In the genomic region with DNA sequence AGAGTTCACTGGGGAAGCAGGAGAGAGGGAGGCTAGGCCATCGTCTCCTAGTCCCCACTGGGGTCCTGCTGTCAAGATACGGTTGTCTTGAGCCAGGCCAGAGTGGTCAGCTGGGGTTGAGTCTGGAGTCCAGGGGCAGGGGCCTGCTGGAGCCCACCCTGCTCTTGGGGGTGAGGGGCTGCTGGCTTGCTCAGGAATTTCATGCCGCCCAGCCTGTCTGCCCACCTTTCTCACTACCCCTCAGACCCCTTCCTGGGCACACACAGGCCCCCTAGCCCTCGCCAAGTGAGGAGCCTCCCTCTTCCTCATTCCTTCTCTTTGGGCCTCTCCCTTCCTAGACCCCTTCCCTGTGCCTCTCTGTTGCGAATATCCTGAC, we compare ENCODE assay signal across 8 cellular contexts. TPM values are rescaled to one million over a fixed set of nuclear protein-coding genes. Genes with fewer than 3 reads are reported as not detected.
DNase-seq lines count a peak whose midpoint lies in the region; ATAC-seq and TF ChIP-seq lines count a peak whose summit lies in the region.

No MANE protein-coding gene starts in this region.

- no peaks in the 10 kb centered on the region for H3K27me3 ChIP-seq in HUES64 (ENCODE audit: insufficient read depth, low read length)
- H3K27me3 ChIP-seq in muscle layer of duodenum (ENCODE audit: low read depth, low read length) = no peaks in the 10 kb centered on the region

- peaks cover 48% of the 10 kb centered on the region for H3K36me3 Mint-ChIP-seq in MCF 10A (ENCODE audit: insufficient read depth, unreplicated experiment)

- CTCF ChIA-PET in AG04449 (lab: Yijun Ruan, JAX) (interaction anchor here (0.7 to 1.1 kb wide), 2 partner anchors 11 to 153 kb away, joined by 3 to 4 read pairs; no protein-coding TSS in a partner anchor), MCF 10A (lab: Yijun Ruan, JAX) (no interaction called here)

- WGBS in HUES64 = 76% methylated on average over 5 of the region's 5 CpGs

- BruUV-seq in MCF 10A (replicated peaks; lab: Mats Ljungman, UMichigan) = no TSS peak

- H3K27ac Mint-ChIP-seq in MCF 10A (ENCODE audit: low read depth, unreplicated experiment) = peak overlapping the region; percentile 82

- H3K27ac ChIP-seq in HUES64 (ENCODE audit: low read depth, low read length) (no peak overlapping the region), muscle layer of duodenum (ENCODE audit: low read length) (peak overlapping the region; percentile 67)

- peaks cover 21% of the 10 kb centered on the region for H3K4me1 ChIP-seq in HUES64 (ENCODE audit: insufficient read depth, low read length)
- peaks cover 17 to 77% of the 10 kb centered on the region in 2 donors for H3K4me1 ChIP-seq in muscle layer of duodenum (ENCODE audit: control insufficient read depth in 1 of 2, insufficient read depth in 2 of 2, low read length in 2 of 2)

- no peaks in the 10 kb centered on the region for H3K27me3 Mint-ChIP-seq in MCF 10A (ENCODE audit: insufficient read depth, unreplicated experiment)

- TF ChIP-seq CTCF in AG04449 (IDR thresholded peaks at IDR 0.05; ENCODE audit: insufficient read depth, low read length, missing control alignments) (no peak), MCF 10A (IDR thresholded peaks at IDR 0.05; ENCODE audit: unreplicated experiment) (no peak)

- H3K4me3 ChIP-seq in AG04449 (ENCODE audit: low read depth, low read length) (peak overlapping the region; percentile 90), HUES64 (ENCODE audit: low read length) (peak overlapping the region; percentile 71), muscle layer of duodenum (ENCODE audit: low read depth in 1 of 2, low read length in 2 of 2) (peak overlapping the region; percentile 77 to 89)

- H3K9ac ChIP-seq in HUES64 (ENCODE audit: low read depth, low read length) = peak overlapping the region; percentile 88

- intact Hi-C loops in MCF 10A (cut with micrococcal nuclease) (no loop called here), posterior cingulate gyrus (cut with DNase I) (loop anchor here (5.0 kb wide), 1 partner anchor 50 kb away; a partner anchor contains a TSS)

- H3K36me3 ChIP-seq in HUES64 (ENCODE audit: insufficient read depth, low read length) = peaks cover 32% of the 10 kb centered on the region
- H3K36me3 ChIP-seq in muscle layer of duodenum (ENCODE audit: control insufficient read depth in 1 of 2, insufficient read depth in 2 of 2, low read length in 2 of 2) = peaks cover 0 to 1% of the 10 kb centered on the region in 2 donors

- ATAC-seq in HG03108 (IDR thresholded peaks at IDR 0.05; ENCODE audit: unreplicated experiment) = no peak

- H3K9me3 ChIP-seq in HUES64 (ENCODE audit: insufficient read depth, low read depth, low read length) = no peaks in the 10 kb centered on the region
- no peaks in the 10 kb centered on the region for H3K9me3 ChIP-seq in muscle layer of duodenum (ENCODE audit: control insufficient read depth in 1 of 2, low read length in 2 of 2)

- peaks cover 27% of the 10 kb centered on the region for H3K4me1 Mint-ChIP-seq in MCF 10A (ENCODE audit: insufficient read depth, unreplicated experiment)

- in situ Hi-C loops in G401 (cut with HindIII; ENCODE audit: low sequenced_read_pairs) = loop anchor here (25.0 kb wide), 1 partner anchor 355 kb away; a partner anchor contains a TSS

- peak overlapping the region; percentile 96 for H3K4me3 Mint-ChIP-seq in MCF 10A (ENCODE audit: unreplicated experiment)

- POLR2A ChIA-PET in AG04449 (lab: Yijun Ruan, JAX) (no interaction called here), MCF 10A (lab: Yijun Ruan, JAX) (interaction anchor here (0.8 to 2.8 kb wide), 6 partner anchors 10 to 112 kb away, joined by 3 to 34 read pairs (median 10); a partner anchor contains a TSS)

- H3K9me3 Mint-ChIP-seq in MCF 10A (ENCODE audit: unreplicated experiment) = no peaks in the 10 kb centered on the region

- DNase-seq in AG04449 (ENCODE audit: low read depth, low spot score) (no peak), MCF 10A (ENCODE audit: unreplicated experiment) (no peak), posterior cingulate gyrus (no peak), G401 (ENCODE audit: low spot score) (no peak), SHP77 treated with DMSO at 0.1 percent for 48 hours (lab: John Stamatoyannopoulos, UW) (no peak)

RNA-seq across cellular contexts. Expression of a gene that starts 1.3 kb away (rescaled TPM):
- 59.5 TPM for polyA plus RNA-seq in HUES64 (2013, experiment 1 of 2)
- polyA plus RNA-seq in HUES64 (2013, experiment 2 of 2) = 62.1 TPM
- total RNA-seq in MCF 10A (2022) = 87.4 and 98.6 TPM in 2 replicates
- 76.1 and 99.9 TPM in 2 replicates for total RNA-seq in G401 (2014; rRNA removed; shearing (Covaris generic))

RNA-seq across cellular contexts. Expression of a gene that starts 8.4 kb away (rescaled TPM):
- polyA plus RNA-seq in HUES64 (2013, experiment 1 of 2) = 2.6 TPM
- polyA plus RNA-seq in HUES64 (2013, experiment 2 of 2) = 2.7 TPM
- 0.81 and 1.0 TPM in 2 replicates for total RNA-seq in MCF 10A (2022)
- 46.8 and 55.2 TPM in 2 replicates for total RNA-seq in G401 (2014; rRNA removed; shearing (Covaris generic))

RNA-seq across cellular contexts. Expression of a gene that starts 21.1 kb away (rescaled TPM):
- 20.3 TPM for polyA plus RNA-seq in HUES64 (2013, experiment 1 of 2)
- polyA plus RNA-seq in HUES64 (2013, experiment 2 of 2) = 21.6 TPM
- total RNA-seq in MCF 10A (2022) = 159 and 187 TPM in 2 replicates
- 42.0 and 113 TPM in 2 replicates for total RNA-seq in G401 (2014; rRNA removed; shearing (Covaris generic))

RNA-seq across cellular contexts. Expression of a gene that starts 39.6 kb away (rescaled TPM):
- polyA plus RNA-seq in HUES64 (2013, experiment 1 of 2) = 1.9 TPM
- 2.3 TPM for polyA plus RNA-seq in HUES64 (2013, experiment 2 of 2)
- 0.10 and 0.14 TPM in 2 replicates for total RNA-seq in MCF 10A (2022)
- 0.80 and 4.2 TPM in 2 replicates for total RNA-seq in G401 (2014; rRNA removed; shearing (Covaris generic))

RNA-seq across cellular contexts. Expression of a gene that starts 48.4 kb away (rescaled TPM):
- polyA plus RNA-seq in HUES64 (2013, experiment 1 of 2) = 66.0 TPM
- polyA plus RNA-seq in HUES64 (2013, experiment 2 of 2) = 70.6 TPM
- total RNA-seq in MCF 10A (2022) = 63.4 and 87.6 TPM in 2 replicates
- total RNA-seq in G401 (2014; rRNA removed; shearing (Covaris generic)) = 34.8 and 86.2 TPM in 2 replicates

Comparison
In these comparisons a context has a peak if more than half of its experiments do, and no peak if none do; other contexts are left out.
1. RNA of a gene that starts 8.4 kb away (total RNA-seq): 46.8 to 55.2 TPM in G401; 0.81 to 1.0 TPM in MCF 10A; every median in the first group is over 10 times any median in the second.
2. Peak in every context shown above with its lines, with median percentiles within 50 percentile points of each other: H3K4me3 ChIP-seq.